In the genomic region with DNA sequence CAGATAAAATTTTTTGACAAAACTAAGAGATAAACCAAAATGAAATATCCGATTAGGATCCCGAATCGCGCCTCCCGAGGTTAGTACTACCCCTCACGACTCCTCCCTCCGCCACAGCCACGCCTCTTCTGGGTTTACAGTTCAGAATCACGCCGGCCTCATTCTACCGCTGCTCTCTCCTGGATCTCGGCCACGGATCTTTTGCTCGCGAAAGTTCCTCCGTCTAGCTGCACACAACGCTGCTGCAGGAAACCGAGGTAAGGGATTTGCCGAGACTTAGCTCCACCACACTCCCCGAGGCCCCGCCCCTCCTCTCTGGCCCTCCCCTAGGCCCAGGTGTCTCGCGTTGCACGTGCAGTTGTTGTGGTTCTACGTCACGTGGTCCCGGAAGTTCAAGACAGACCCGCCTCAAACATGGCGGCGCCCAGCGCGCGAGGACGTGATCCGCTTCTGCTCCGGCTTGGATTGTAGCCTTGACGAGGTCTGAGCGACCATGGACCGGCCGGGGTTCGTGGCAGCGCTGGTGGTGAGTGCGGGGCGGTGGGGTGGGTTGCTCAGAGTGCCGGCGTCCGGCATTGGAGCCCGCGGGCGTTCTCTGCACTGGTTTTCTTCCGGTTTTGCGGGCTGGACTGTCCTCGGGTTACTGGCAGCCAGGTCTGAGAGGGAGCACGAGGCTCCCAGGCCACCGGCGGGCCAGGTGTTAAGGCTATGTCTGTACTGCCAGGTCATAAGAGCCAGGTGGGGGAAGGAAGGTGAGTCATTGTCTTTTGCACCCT, we compare ENCODE assay signal across 8 cellular contexts. TPM values are rescaled to one million over a fixed set of nuclear protein-coding genes. Genes with fewer than 3 reads are reported as not detected.
DNase-seq lines count a peak whose midpoint lies in the region; ATAC-seq, FAIRE-seq and TF ChIP-seq lines count a peak whose summit lies in the region.

TSS of gene SLC25A26 (plus strand) at position 400 of the 776 bp plus-strand sequence. CDS start at position 494, 94 bp downstream.

- no peaks in the 10 kb centered on the region for H3K23me2 ChIP-seq in H1 (ENCODE audit: low read depth, low read length)

- H2BK12ac ChIP-seq in H1 (ENCODE audit: low read depth, low read length) (no peak within 1 kb of the TSS), mesenchymal stem cell (ENCODE audit: low read length in 2 of 2) (no peak within 1 kb of the TSS)

- peak; percentile 98 for ATAC-seq in GM21367 (IDR thresholded peaks at IDR 0.05; ENCODE audit: unreplicated experiment)

- H3K27me3 ChIP-seq in H1 (replicated peaks in 1 of 4; ENCODE audit: control insufficient read depth in 3 of 4, extremely low read depth in 1 of 4, insufficient read depth in 3 of 4, low read length in 3 of 4) (no peaks in the 10 kb centered on the region), mesenchymal stem cell (ENCODE audit: control insufficient read depth in 1 of 2, insufficient read depth in 1 of 2, low read length in 2 of 2) (peaks cover 0 to 6% of the 10 kb centered on the region in 2 experiments)

- DNase-seq in COLO829 (ENCODE audit: low spot score) (peak; percentile 98), HTR-8/SVneo (ENCODE audit: insufficient read length, low spot score) (peak; percentile 96), NOMO-1 treated with dmso at 0.1 percent for 144 hours (lab: John Stamatoyannopoulos, UW; ENCODE audit: unreplicated experiment) (peak; percentile 85), H1 (ENCODE audit: low read depth in 1 of 2, low spot score in 2 of 2) (peak; percentile 81 to 95), mesenchymal stem cell (peak; percentile 95)
- peak; percentile 79 to 87 (median 81) for DNase-seq in activated CD8-positive, alpha-beta memory T cell treated with anti-CD3 and anti-CD28 coated beads for 48 hours (ENCODE audit: low read depth in 2 of 3, low spot score in 2 of 3)
- peak; percentile 92 for DNase-seq in stimulated activated CD8-positive, alpha-beta memory T cell treated with anti-CD3 and anti-CD28 coated beads, Interleukin-12 subunit alpha, Interleukin-12 subunit beta, amount 100 ng/mL, for 4 hours (ENCODE audit: low read depth)

- no peak within 1 kb of the TSS for H3K23ac ChIP-seq in H1 (ENCODE audit: insufficient read length)
- H3K23ac ChIP-seq in mesenchymal stem cell (ENCODE audit: low read length in 2 of 2) = no peak within 1 kb of the TSS

- H3K18ac ChIP-seq in H1 (ENCODE audit: extremely low read depth, low read length) (peak within 1 kb of the TSS; percentile 75; the same call in 1 of the 2 replicates), mesenchymal stem cell (ENCODE audit: low read depth in 1 of 2, low read length in 2 of 2) (peak within 1 kb of the TSS; percentile 28 to 90)

- CTCF ChIA-PET in H1 (lab: Charles Lee; ENCODE audit: partially characterized antibody) = interaction anchor here (1.3 to 4.6 kb wide), 3 partner anchors 9 to 19 kb away, joined by 3 to 25 read pairs (median 3); no protein-coding TSS in a partner anchor

- no peaks in the 10 kb centered on the region for H3K9me3 ChIP-seq in H1 (ENCODE audit: insufficient read depth in 2 of 2, low read depth in 1 of 2, low read length in 1 of 2)
- H3K9me3 ChIP-seq in mesenchymal stem cell (ENCODE audit: control insufficient read depth, low read length) = no peaks in the 10 kb centered on the region

- 1% methylated on average over 55 of the region's 56 CpGs; no CpG with 5 or more reads in 1 of the 2 experiments for WGBS in H1 (ENCODE audit: extremely low coverage in 1 of 2, insufficient coverage in 1 of 2, insufficient read length in 1 of 2, insufficient replicate concordance in 2 of 2, low coverage in 1 of 2, low lambda C conversion rate in 2 of 2, missing lambda C conversion rate in 1 of 2), 2 experiments
- under 1% methylated on average over 45 of the region's 56 CpGs for WGBS in mesenchymal stem cell

- TF ChIP-seq CTCF in H1 (IDR thresholded peaks at IDR 0.05; ENCODE audit: control extremely low read depth in 1 of 3, insufficient read depth in 1 of 3, low read depth in 1 of 3, low read length in 3 of 3) = no peak

- no peaks in the 10 kb centered on the region for H4K20me1 ChIP-seq in H1 (replicated peaks in 1 of 2; ENCODE audit: control insufficient read depth in 1 of 2, insufficient read depth in 2 of 2, low read length in 2 of 2)

- H2BK120ac ChIP-seq in H1 (replicated peaks; ENCODE audit: low read depth, low read length) (no peak within 1 kb of the TSS), mesenchymal stem cell (ENCODE audit: low read depth, low read length) (no peak within 1 kb of the TSS)

- TF ChIP-seq RAD21 in H1 (IDR thresholded peaks at IDR 0.05 in 1 of 2, conservative IDR thresholded peaks at IDR 0.05 in 1 of 2; ENCODE audit: low read depth in 2 of 2, low read length in 2 of 2) = no peak

- no peak within 1 kb of the TSS for H2BK15ac ChIP-seq in H1 (ENCODE audit: low read length)
- peak within 1 kb of the TSS; percentile 26 for H2BK15ac ChIP-seq in mesenchymal stem cell (ENCODE audit: low read depth, poor library complexity, severe bottlenecking)

- H2AFZ ChIP-seq in H1 (ENCODE audit: low read length) = peak within 1 kb of the TSS; percentile 99
- H2AFZ ChIP-seq in mesenchymal stem cell (ENCODE audit: low read depth, low read length) = peak within 1 kb of the TSS; percentile 94

- peak within 1 kb of the TSS; percentile 79 for H3K27ac ChIP-seq in H1 (ENCODE audit: low read depth, low read length)
- H3K27ac ChIP-seq in mesenchymal stem cell (ENCODE audit: low read length, poor library complexity, severe bottlenecking) = peak within 1 kb of the TSS; percentile 76

- H2BK20ac ChIP-seq in H1 (ENCODE audit: low read length) = no peak within 1 kb of the TSS

- H3K14ac ChIP-seq in H1 (ENCODE audit: insufficient read length) (no peak within 1 kb of the TSS), mesenchymal stem cell (ENCODE audit: low read length in 2 of 2) (no peak within 1 kb of the TSS)

- peak within 1 kb of the TSS; percentile 38 for H3K56ac ChIP-seq in H1 (replicated peaks; ENCODE audit: insufficient read length, low read depth, low read length)

- H3K9ac ChIP-seq in H1 (replicated peaks in 1 of 4; ENCODE audit: extremely low read depth in 1 of 4, low read depth in 3 of 4, low read length in 3 of 4) = peak within 1 kb of the TSS; percentile 65 to 87 (median 83)
- peak within 1 kb of the TSS; percentile 92 for H3K9ac ChIP-seq in mesenchymal stem cell (ENCODE audit: low read length)

- H3K4me2 ChIP-seq in H1 (ENCODE audit: insufficient read depth in 1 of 2, low read depth in 2 of 2, low read length in 2 of 2) = peak within 1 kb of the TSS; percentile 86 to 91
- peak within 1 kb of the TSS; percentile 79 for H3K4me2 ChIP-seq in mesenchymal stem cell (ENCODE audit: low read length, poor library complexity, severe bottlenecking)

- H3K4me1 ChIP-seq in H1 (replicated peaks in 1 of 4; ENCODE audit: control insufficient read depth in 3 of 4, insufficient read depth in 4 of 4, low read length in 3 of 4) (no peaks in the 10 kb centered on the region; a peak in 1 of 7 replicates), mesenchymal stem cell (ENCODE audit: control insufficient read depth, insufficient read depth, low read depth, low read length) (no peaks in the 10 kb centered on the region)

- peaks cover 0 to 3% (median 0%) of the 10 kb centered on the region in 4 experiments; a peak in 1 of 8 replicates for H3K36me3 ChIP-seq in H1 (ENCODE audit: control insufficient read depth in 2 of 4, insufficient read depth in 4 of 4, low read length in 3 of 4)
- H3K36me3 ChIP-seq in mesenchymal stem cell (ENCODE audit: control insufficient read depth in 1 of 2, insufficient read depth in 2 of 2, low read depth in 1 of 2, low read length in 2 of 2) = peaks cover 5% of the 10 kb centered on the region in 2 experiments

- H3K4me3 ChIP-seq in H1 (ENCODE audit: extremely low read depth in 1 of 4, insufficient read depth in 2 of 4, low read depth in 3 of 4, low read length in 4 of 4) (peak within 1 kb of the TSS; percentile 63 to 92 (median 80)), mesenchymal stem cell (ENCODE audit: insufficient read depth in 1 of 2, low read depth in 1 of 2, low read length in 2 of 2) (peak within 1 kb of the TSS; percentile 82 to 87)

- H3K79me2 ChIP-seq in H1 (ENCODE audit: control insufficient read depth in 1 of 2, insufficient read depth in 2 of 2, low read length in 2 of 2) = peaks cover 0 to 17% of the 10 kb centered on the region in 2 experiments; a peak in 2 of 4 replicates

- peak; percentile 89 to 95 for TF ChIP-seq POLR2A in H1 (IDR thresholded peaks at IDR 0.05; ENCODE audit: control extremely low read depth in 1 of 2, low read depth in 2 of 2, low read length in 2 of 2)

- POLR2A ChIA-PET in H1 (lab: Charles Lee; ENCODE audit: partially characterized antibody) = interaction anchor here (0.6 to 5.5 kb wide), 4 partner anchors 9 to 15 kb away, joined by 3 to 25 read pairs (median 7); no protein-coding TSS in a partner anchor

- peak within 1 kb of the TSS; percentile 47 for H4K5ac ChIP-seq in H1 (ENCODE audit: insufficient read length, low read depth, low read length)

- H3K79me1 ChIP-seq in H1 (ENCODE audit: low read depth, low read length) (no peaks in the 10 kb centered on the region), mesenchymal stem cell (replicated peaks; ENCODE audit: low read length, poor library complexity, severe bottlenecking) (peaks cover 19% of the 10 kb centered on the region)

- H2BK5ac ChIP-seq in H1 (ENCODE audit: low read depth, low read length) (peak within 1 kb of the TSS; percentile 66), mesenchymal stem cell (ENCODE audit: low read depth, low read length, poor library complexity, severe bottlenecking) (no peak within 1 kb of the TSS)

- TF ChIP-seq EP300 in H1 (IDR thresholded peaks at IDR 0.05; ENCODE audit: borderline replicate concordance in 1 of 2, low read depth in 2 of 2, low read length in 2 of 2) = no peak

- peak within 1 kb of the TSS; percentile 80 for H3K4ac ChIP-seq in H1 (replicated peaks; ENCODE audit: insufficient read length, low read depth, low read length)
- peak within 1 kb of the TSS in 1 of 2 experiments; percentile 38 for H3K4ac ChIP-seq in mesenchymal stem cell (ENCODE audit: low read depth in 1 of 2, low read length in 2 of 2)

- FAIRE-seq in HTR-8/SVneo (lab: Jason Lieb, UNC) (peak; percentile 94), H1 (lab: Jason Lieb, UNC) (peak; percentile 63)

- H4K8ac ChIP-seq in H1 (ENCODE audit: extremely low read depth, insufficient read depth, low read length) (peak within 1 kb of the TSS; percentile 98; the same call in 1 of the 2 replicates), mesenchymal stem cell (ENCODE audit: low read length) (peak within 1 kb of the TSS; percentile 99)

- H2AK5ac ChIP-seq in H1 (ENCODE audit: low read depth, low read length) = no peak within 1 kb of the TSS
- H2AK5ac ChIP-seq in mesenchymal stem cell (ENCODE audit: low read length, severe bottlenecking) = no peak within 1 kb of the TSS

- peak within 1 kb of the TSS; percentile 47 for H4K91ac ChIP-seq in H1 (replicated peaks; ENCODE audit: insufficient read length, low read length)
- peak within 1 kb of the TSS; percentile 58 for H4K91ac ChIP-seq in mesenchymal stem cell (ENCODE audit: low read length)

RNA-seq across cellular contexts. Expression of gene SLC25A26, which starts in this region (rescaled TPM):
- 26.3 and 30.0 TPM in 2 replicates for total RNA-seq in H1 (2021; fragmentation: NEBNext Ultra II Directional; extraction: Animal tissue kit (Norgen Biotek cat#: 25700))
- 33.1 and 37.0 TPM in 2 replicates for polyA plus RNA-seq in H1 (2011; rRNA removed)
- polyA plus RNA-seq in H1 (2011; cell fraction: cytosol; rRNA removed) = 43.3 TPM
- 17.0 TPM for polyA plus RNA-seq in H1 (2011; cell fraction: nucleus; rRNA removed)
- polyA plus RNA-seq in H1 (2012, experiment 1 of 2) = 23.6 to 28.4 TPM (median 26.6 TPM) in 4 replicates
- polyA plus RNA-seq in H1 (2012, experiment 2 of 2) = 19.8 TPM
- polyA plus RNA-seq in H1 (2013, experiment 1 of 2) = 15.0 TPM
- polyA plus RNA-seq in H1 (2013, experiment 2 of 2) = 16.2 TPM
- polyA minus RNA-seq in H1 (2011; rRNA and poly(A)+ RNA removed) = 16.2 and 20.5 TPM in 2 replicates
- 7.6 TPM for polyA minus RNA-seq in H1 (2011; cell fraction: cytosol; rRNA and poly(A)+ RNA removed)
- 21.8 TPM for polyA minus RNA-seq in H1 (2011; cell fraction: nucleus; rRNA and poly(A)+ RNA removed)
- polyA plus RNA-seq in mesenchymal stem cell (2013, experiment 1 of 2) = 8.6 TPM
- polyA plus RNA-seq in mesenchymal stem cell (2013, experiment 2 of 2) = 8.6 TPM

Comparison
In these comparisons a context has a peak if more than half of its experiments do, and no peak if none do; other contexts are left out.
1. Peak in every context shown above with its lines: DNase-seq, ATAC-seq, H3K4me3 ChIP-seq and H3K27ac ChIP-seq.